ENCODE assay signal across 27 cellular contexts in the genomic region with DNA sequence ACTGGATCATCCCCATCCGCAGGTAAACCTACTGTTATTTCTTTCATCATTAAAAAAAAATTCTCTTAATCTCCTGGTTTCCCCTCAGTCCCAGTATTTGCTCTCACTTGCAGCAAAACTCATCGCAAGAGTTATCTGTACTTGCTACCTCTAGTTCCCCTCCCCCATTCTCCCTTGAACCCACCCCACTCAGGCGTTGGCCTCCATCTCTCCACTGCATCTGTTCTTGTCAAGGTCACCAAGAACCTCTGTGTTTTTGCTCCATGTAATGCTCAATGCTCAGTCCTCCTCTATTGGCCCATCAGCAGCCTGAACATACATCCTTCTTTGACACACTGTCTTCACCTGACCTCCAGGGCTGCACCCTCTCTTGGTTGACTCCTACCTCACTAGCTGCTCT. TPM values are rescaled to one million over a fixed set of nuclear protein-coding genes. Genes with fewer than 3 reads are reported as not detected.
"Had no signal": no experiment of that assay in that cellular context is flagged by ENCODE, and none has a peak within 500 bp of the region (broad histone marks: within the 10 kb centered on the region; RNA-seq: fewer than 3 reads in every experiment).

No MANE protein-coding gene starts in this region.

- H3K9me3 Mint-ChIP-seq: endodermal cell; natural killer cell; neural crest cell; stimulated activated effector memory CD8-positive, alpha-beta T cell treated with anti-CD3 and anti-CD28 coated beads, Interleukin-12 subunit alpha, Interleukin-12 subunit beta, amount 100 ng/mL, for 72 hours; type B pancreatic cell had no signal

- ATAC-seq: left ventricle myocardium superior; natural killer cell; sciatic nerve; stimulated activated effector memory CD8-positive, alpha-beta T cell treated with anti-CD3 and anti-CD28 coated beads, Interleukin-12 subunit alpha, Interleukin-12 subunit beta, amount 100 ng/mL, for 72 hours had no signal

- H3K4me2 ChIP-seq: smooth muscle cell had no signal

- H3K4me3 Mint-ChIP-seq: natural killer cell; neural crest cell; stimulated activated effector memory CD8-positive, alpha-beta T cell treated with anti-CD3 and anti-CD28 coated beads, Interleukin-12 subunit alpha, Interleukin-12 subunit beta, amount 100 ng/mL, for 72 hours; type B pancreatic cell had no signal

- H3K4me3 ChIP-seq: esophagus squamous epithelium, lower lobe of right lung, prostate gland, right atrium auricular region, smooth muscle cell, stomach, tibial artery had no signal

- H3K27ac Mint-ChIP-seq: endodermal cell; natural killer cell; stimulated activated effector memory CD8-positive, alpha-beta T cell treated with anti-CD3 and anti-CD28 coated beads, Interleukin-12 subunit alpha, Interleukin-12 subunit beta, amount 100 ng/mL, for 72 hours; type B pancreatic cell had no signal

- H3K27ac ChIP-seq: esophagus squamous epithelium, lower lobe of right lung, prostate gland, right atrium auricular region, stomach, tibial artery had no signal

- H3K36me3 Mint-ChIP-seq: natural killer cell; stimulated activated effector memory CD8-positive, alpha-beta T cell treated with anti-CD3 and anti-CD28 coated beads, Interleukin-12 subunit alpha, Interleukin-12 subunit beta, amount 100 ng/mL, for 72 hours; type B pancreatic cell had no signal

- DNase-seq: effector CD8-positive, alpha-beta T cell; endodermal cell; esophagus squamous epithelium; foreskin melanocyte; left ventricle myocardium superior; lower lobe of right lung; natural killer cell; stimulated activated CD4-positive, alpha-beta T cell treated with anti-CD3 and anti-CD28 coated beads, Interleukin-12 subunit alpha, Interleukin-12 subunit beta, amount 100 ng/mL, for 4 hours; stimulated activated CD4-positive, alpha-beta T cell treated with anti-CD3 and anti-CD28 coated beads, Interleukin-1b, Interleukin-23, amount 100 ng/mL, for 48 hours; stimulated activated CD4-positive, alpha-beta T cell treated with anti-CD3 and anti-CD28 coated beads, Interleukin-4, amount 100 ng/mL, for 24 hours; stimulated activated naive CD4-positive, alpha-beta T cell treated with Interleukin-2 at 50 U/mL for 16 hours; stomach; tibial artery had no signal

- H3K36me3 ChIP-seq: esophagus squamous epithelium, lower lobe of right lung, prostate gland, right atrium auricular region, stomach, tibial artery had no signal

- H3K4me1 ChIP-seq: prostate gland had no signal

RNA-seq across cellular contexts. Expression of a gene that starts 4.6 kb away (rescaled TPM):
- total RNA-seq: cerebellum, endothelial cell of umbilical vein, epithelial cell of proximal tubule, left ventricle myocardium superior, lower lobe of right lung, mononuclear cell, neural crest cell, osteocyte, prostate gland, right atrium auricular region, sciatic nerve, smooth muscle cell, subcutaneous adipose tissue, urinary bladder had no signal
- polyA plus RNA-seq: endothelial cell of umbilical vein, smooth muscle cell, stomach, urinary bladder had no signal
